In the genomic region with DNA sequence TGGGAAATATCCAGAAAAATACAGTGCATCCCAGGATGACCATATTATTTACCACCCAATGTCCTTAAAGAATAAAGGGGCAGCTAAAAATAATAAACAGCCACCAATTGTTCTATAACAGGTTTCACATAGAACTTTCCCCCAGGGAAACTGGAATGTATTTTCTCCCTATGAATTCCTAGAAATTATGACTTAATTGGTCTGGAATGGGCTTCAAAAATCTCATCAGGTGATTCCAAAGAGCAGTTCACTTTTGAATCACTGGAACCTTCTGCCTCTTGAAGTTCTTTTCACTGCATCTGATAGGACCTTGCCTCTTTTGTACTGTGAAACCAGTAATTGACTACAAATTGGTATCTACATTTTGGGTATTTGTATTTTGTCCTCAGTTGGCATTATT, we compare ENCODE assay signal across 19 cellular contexts.
"Had no signal": no experiment of that assay in that cellular context is flagged by ENCODE, and none has a peak within 500 bp of the region (broad histone marks: within the 10 kb centered on the region; RNA-seq: fewer than 3 reads in every experiment).

No MANE protein-coding gene starts in this region.

- H3K36me3 Mint-ChIP-seq: memory B cell; naive thymus-derived CD8-positive, alpha-beta T cell; stimulated activated naive B cell treated with anti-CD40 and anti-IgM and Interleukin-4, amounts not matched to agents 10 μg/mL and 1 μg/mL and 100 μg/mL, for 72 hours had no signal

- H3K4me3 ChIP-seq: body of pancreas, coronary artery, gastroesophageal sphincter, heart right ventricle, mucosa of descending colon, tibial nerve, vagina had no signal

- H3K9me3 ChIP-seq: body of pancreas, gastroesophageal sphincter, heart right ventricle, mucosa of descending colon, neutrophil, tibial nerve, vagina had no signal

- DNase-seq: activated CD4-positive, alpha-beta memory T cell treated with anti-CD3 and anti-CD28 coated beads, Interleukin-2, amount 10 ng/mL, durations not matched to agents 7 days and 5 days; activated naive CD4-positive, alpha-beta T cell treated with anti-CD3 and anti-CD28 coated beads, Interleukin-2, amount 50 U/mL, for 16 hours; activated T-cell treated with anti-CD3 and anti-CD28 coated beads, Interleukin-2, amount 50 U/mL, for 24 hours; body of pancreas; heart right ventricle; mucosa of descending colon; naive thymus-derived CD8-positive, alpha-beta T cell; retina; stimulated activated naive B cell treated with anti-CD40 and anti-IgM and Interleukin-4, amounts not matched to agents 10 μg/mL and 1 μg/mL and 100 μg/mL, for 72 hours had no signal

- H3K4me1 ChIP-seq: gastroesophageal sphincter, parathyroid adenoma, tibial nerve, vagina had no signal

- H3K9me3 Mint-ChIP-seq: activated CD4-positive, alpha-beta memory T cell treated with anti-CD3 and anti-CD28 coated beads, Interleukin-2, amount 10 ng/mL, durations not matched to agents 7 days and 5 days; activated T-cell treated with anti-CD3 and anti-CD28 coated beads, Interleukin-2, amount 50 U/mL, for 24 hours; central memory CD8-positive, alpha-beta T cell; memory B cell; naive thymus-derived CD8-positive, alpha-beta T cell; stimulated activated naive B cell treated with anti-CD40 and anti-IgM and Interleukin-4, amounts not matched to agents 10 μg/mL and 1 μg/mL and 100 μg/mL, for 72 hours; T-helper 1 cell treated with Interleukin-12 subunit alpha and Interleukin-12 subunit beta and Interleukin-4 antibody, amounts not matched to agents 30 μg/mL and 1 μg/mL, for 36 hours had no signal

- H3K27ac ChIP-seq: body of pancreas, coronary artery, gastroesophageal sphincter, heart right ventricle, neutrophil, parathyroid adenoma, tibial nerve, vagina, WERI-Rb-1 had no signal

- H3K4me1 Mint-ChIP-seq: activated CD4-positive, alpha-beta memory T cell treated with anti-CD3 and anti-CD28 coated beads, Interleukin-2, amount 10 ng/mL, durations not matched to agents 7 days and 5 days; central memory CD8-positive, alpha-beta T cell; memory B cell; naive thymus-derived CD8-positive, alpha-beta T cell; stimulated activated naive B cell treated with anti-CD40 and anti-IgM and Interleukin-4, amounts not matched to agents 10 μg/mL and 1 μg/mL and 100 μg/mL, for 72 hours had no signal

- H3K4me3 Mint-ChIP-seq: activated CD4-positive, alpha-beta memory T cell treated with anti-CD3 and anti-CD28 coated beads, Interleukin-2, amount 10 ng/mL, durations not matched to agents 7 days and 5 days; activated T-cell treated with anti-CD3 and anti-CD28 coated beads, Interleukin-2, amount 50 U/mL, for 24 hours; central memory CD8-positive, alpha-beta T cell; memory B cell; naive thymus-derived CD8-positive, alpha-beta T cell; stimulated activated naive B cell treated with anti-CD40 and anti-IgM and Interleukin-4, amounts not matched to agents 10 μg/mL and 1 μg/mL and 100 μg/mL, for 72 hours; T-helper 1 cell treated with Interleukin-12 subunit alpha and Interleukin-12 subunit beta and Interleukin-4 antibody, amounts not matched to agents 30 μg/mL and 1 μg/mL, for 36 hours had no signal

- H3K9ac ChIP-seq: parathyroid adenoma had no signal

- H2AFZ ChIP-seq: parathyroid adenoma had no signal

- H3K79me2 ChIP-seq: parathyroid adenoma had no signal

- H3K27me3 ChIP-seq: body of pancreas, gastroesophageal sphincter, tibial nerve, vagina had no signal

- H3K36me3 ChIP-seq: gastroesophageal sphincter, heart right ventricle, neutrophil, tibial nerve, vagina, WERI-Rb-1 had no signal

- H3K27ac Mint-ChIP-seq: activated CD4-positive, alpha-beta memory T cell treated with anti-CD3 and anti-CD28 coated beads, Interleukin-2, amount 10 ng/mL, durations not matched to agents 7 days and 5 days; activated T-cell treated with anti-CD3 and anti-CD28 coated beads, Interleukin-2, amount 50 U/mL, for 24 hours; memory B cell; naive thymus-derived CD8-positive, alpha-beta T cell; stimulated activated naive B cell treated with anti-CD40 and anti-IgM and Interleukin-4, amounts not matched to agents 10 μg/mL and 1 μg/mL and 100 μg/mL, for 72 hours; T-helper 1 cell treated with Interleukin-12 subunit alpha and Interleukin-12 subunit beta and Interleukin-4 antibody, amounts not matched to agents 30 μg/mL and 1 μg/mL, for 36 hours had no signal

- ATAC-seq: body of pancreas; gastroesophageal sphincter; heart right ventricle; mucosa of descending colon; naive thymus-derived CD8-positive, alpha-beta T cell; stimulated activated naive B cell treated with anti-CD40 and anti-IgM and Interleukin-4, amounts not matched to agents 10 μg/mL and 1 μg/mL and 100 μg/mL, for 72 hours had no signal
